Comparison of ENCODE assay signal across 19 cellular contexts in the genomic region with DNA sequence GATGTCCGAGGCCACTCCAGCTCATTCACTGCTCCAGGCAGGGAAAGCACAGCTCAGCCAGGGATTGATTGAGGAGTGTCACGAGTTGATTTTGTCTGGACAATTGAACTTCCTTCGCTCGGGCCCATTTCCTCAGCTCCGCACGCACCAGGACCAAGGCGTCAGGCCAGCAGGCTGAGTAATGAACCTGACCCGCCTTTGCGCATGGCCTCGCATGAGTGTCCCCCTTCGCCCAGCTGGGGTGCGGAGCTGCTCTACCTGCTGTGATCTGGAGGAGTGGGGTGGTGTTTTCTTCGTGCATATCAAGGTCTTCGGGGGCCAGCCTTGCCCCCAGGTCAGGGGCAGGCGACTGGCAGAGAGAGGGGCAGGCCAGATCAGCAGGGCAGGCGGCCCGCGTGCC. TPM values are rescaled to one million over a fixed set of nuclear protein-coding genes. Genes with fewer than 3 reads are reported as not detected.
DNase-seq lines count a peak whose midpoint lies in the region; ATAC-seq, FAIRE-seq and TF ChIP-seq lines count a peak whose summit lies in the region.
"Had no signal": no experiment of that assay in that cellular context is flagged by ENCODE, and none has a peak within 500 bp of the region (broad histone marks: within the 10 kb centered on the region; RNA-seq: fewer than 3 reads in every experiment).

No MANE protein-coding gene starts in this region.

- H3F3A ChIP-seq in GM23338 (replicated peaks; ENCODE audit: low read depth), result no peaks in the 10 kb centered on the region

- DNase-seq in GM23338 (ENCODE audit: low spot score) (no peak), kidney (peak; percentile 64), progenitor cell of endocrine pancreas (ENCODE audit: low spot score, unreplicated experiment) (no peak), GM19239 (ENCODE audit: insufficient read length, low spot score) (no peak), T-helper 1 cell (no peak), Kasumi-1 (lab: John Stamatoyannopoulos, UW) (no peak)
- DNase-seq in activated naive CD4-positive, alpha-beta T cell treated with anti-CD3 and anti-CD28 coated beads, Interleukin-2, amount 50 U/mL, for 16 hours, result no peak
- DNase-seq: activated CD4-positive, CD25-positive, alpha-beta regulatory T cell treated with anti-CD3 and anti-CD28 coated beads, Interleukin-2, amount 50 U/mL, for 72 hours; amygdala; COR-L47; EL; NCI-H1436 treated with DMSO at 0.1 percent for 48 hours; NCI-H2227 treated with DMSO at 0.1 percent for 48 hours; SHP77 had no signal

- H3K9me2 ChIP-seq in GM23338 (ENCODE audit: insufficient read depth), result no peaks in the 10 kb centered on the region

- H3K4me2 ChIP-seq in GM23338, result no peak overlapping the region

- intact Hi-C loops in kidney (cut with DNase I), result no loop called here

- H3K9ac ChIP-seq in kidney (ENCODE audit: low read length in 2 of 2), result peak overlapping the region in 1 of 2 donors; percentile 19

- H4K20me1 ChIP-seq in GM23338 (replicated peaks; ENCODE audit: insufficient read depth), result no peaks in the 10 kb centered on the region; the same call in none of the 2 replicates

- H3K27ac ChIP-seq in GM23338 (ENCODE audit: low read depth), result peak overlapping the region; percentile 50; the same call in 1 of the 2 replicates
- peak overlapping the region; percentile 27 for H3K27ac ChIP-seq in angular gyrus (ENCODE audit: low read depth, low read length)
- H3K27ac ChIP-seq in kidney (ENCODE audit: low read depth in 2 of 2, low read length in 2 of 2), result peak overlapping the region in 1 of 2 donors; percentile 11
- H3K27ac ChIP-seq: left lung had no signal

- TF ChIP-seq CTCF in GM23338 (conservative IDR thresholded peaks at IDR 0.05; ENCODE audit: low read depth in 2 of 2) (no peak), kidney (IDR thresholded peaks at IDR 0.05; ENCODE audit: borderline replicate concordance, extremely low read depth, insufficient read depth) (no peak), progenitor cell of endocrine pancreas (IDR thresholded peaks at IDR 0.05; ENCODE audit: unreplicated experiment) (no peak)

- H3K36me3 ChIP-seq in GM23338 (ENCODE audit: insufficient read depth) (no peaks in the 10 kb centered on the region; the same call in 1 of the 2 replicates), kidney (ENCODE audit: control insufficient read depth in 1 of 2, insufficient read depth in 2 of 2, low read length in 2 of 2) (no peaks in the 10 kb centered on the region)
- H3K36me3 ChIP-seq: left lung had no signal

- no peaks in the 10 kb centered on the region for H3K9me3 Mint-ChIP-seq in GM23338
- H3K9me3 Mint-ChIP-seq in progenitor cell of endocrine pancreas (ENCODE audit: low read depth), result no peaks in the 10 kb centered on the region
- H3K9me3 Mint-ChIP-seq: T-helper 2 cell treated with Interferon-gamma antibody and Interleukin-4, amounts not matched to agents 5 μg/mL and 100 μg/mL, for 36 hours had no signal

- no peak overlapping the region for H2AFZ ChIP-seq in GM23338

- no peaks in the 10 kb centered on the region for H3K27me3 ChIP-seq in GM23338 (ENCODE audit: insufficient read depth)
- H3K27me3 ChIP-seq: left lung had no signal

- peak; percentile 10; the same call in 1 of the 3 replicates for ATAC-seq in GM23338
- ATAC-seq: left lung had no signal

- H3K4me3 ChIP-seq in GM23338, result no peak overlapping the region
- H3K4me3 ChIP-seq in kidney (ENCODE audit: low read length in 2 of 2), result no peak overlapping the region
- H3K4me3 ChIP-seq: left lung had no signal

- FAIRE-seq in kidney (lab: Jason Lieb, UNC) (no peak), GM19239 (lab: Jason Lieb, UNC) (no peak)
- FAIRE-seq: colon, HTR-8/SVneo had no signal

- no peaks in the 10 kb centered on the region for H3K9me3 ChIP-seq in kidney (ENCODE audit: control insufficient read depth in 1 of 2, low read length in 2 of 2)
- H3K9me3 ChIP-seq: left lung had no signal

- H3K4me1 ChIP-seq in GM23338 (ENCODE audit: insufficient read depth), result no peaks in the 10 kb centered on the region
- H3K4me1 ChIP-seq in kidney (ENCODE audit: control insufficient read depth in 1 of 2, insufficient read depth in 1 of 2, low read depth in 1 of 2, low read length in 2 of 2), result peaks cover 0 to 48% of the 10 kb centered on the region in 2 donors

- H3K27ac Mint-ChIP-seq in GM23338 (peak overlapping the region; percentile 52), progenitor cell of endocrine pancreas (peak overlapping the region; percentile 56)
- H3K27ac Mint-ChIP-seq: T-helper 2 cell treated with Interferon-gamma antibody and Interleukin-4, amounts not matched to agents 5 μg/mL and 100 μg/mL, for 36 hours had no signal

- peaks cover 13% of the 10 kb centered on the region for H3K27me3 Mint-ChIP-seq in GM23338 (ENCODE audit: insufficient read depth, low read depth, poor library complexity)
- H3K27me3 Mint-ChIP-seq in progenitor cell of endocrine pancreas, result no peaks in the 10 kb centered on the region

- H3K4me1 Mint-ChIP-seq in GM23338, result peaks cover 16% of the 10 kb centered on the region
- H3K4me1 Mint-ChIP-seq in progenitor cell of endocrine pancreas (ENCODE audit: low read depth), result peaks cover 17% of the 10 kb centered on the region

- peaks cover 79% of the 10 kb centered on the region for H3K79me2 ChIP-seq in GM23338 (replicated peaks; ENCODE audit: insufficient read depth)

- H3K36me3 Mint-ChIP-seq in GM23338 (ENCODE audit: low read depth) (no peaks in the 10 kb centered on the region), progenitor cell of endocrine pancreas (ENCODE audit: insufficient read depth) (peaks cover 1% of the 10 kb centered on the region)

- H3K4me3 Mint-ChIP-seq in GM23338, result no peak overlapping the region
- H3K4me3 Mint-ChIP-seq in progenitor cell of endocrine pancreas (ENCODE audit: low read depth), result no peak overlapping the region
- H3K4me3 Mint-ChIP-seq: T-helper 2 cell treated with Interferon-gamma antibody and Interleukin-4, amounts not matched to agents 5 μg/mL and 100 μg/mL, for 36 hours had no signal

TF ChIP-seq in GM23338, 12 proteins besides CTCF, POLR2A, EP300 and RAD21:
- TF ChIP-seq CREB1 (CRISPR knock-in tag; IDR thresholded peaks at IDR 0.05; ENCODE audit: low read depth) (no peak), POLR2AphosphoS5 (IDR thresholded peaks at IDR 0.05; ENCODE audit: low read depth) (no peak), ZNF331 (CRISPR knock-in tag; IDR thresholded peaks at IDR 0.05; ENCODE audit: low read depth) (no peak), JUNB (IDR thresholded peaks at IDR 0.05; ENCODE audit: unreplicated experiment) (no peak), EZH2 (IDR thresholded peaks at IDR 0.05; ENCODE audit: low read depth, unreplicated experiment) (no peak), EZH2phosphoT487 (IDR thresholded peaks at IDR 0.05; ENCODE audit: unreplicated experiment) (no peak), STAT1 (IDR thresholded peaks at IDR 0.05; ENCODE audit: unreplicated experiment) (no peak)
- TF ChIP-seq, protein P1, sequence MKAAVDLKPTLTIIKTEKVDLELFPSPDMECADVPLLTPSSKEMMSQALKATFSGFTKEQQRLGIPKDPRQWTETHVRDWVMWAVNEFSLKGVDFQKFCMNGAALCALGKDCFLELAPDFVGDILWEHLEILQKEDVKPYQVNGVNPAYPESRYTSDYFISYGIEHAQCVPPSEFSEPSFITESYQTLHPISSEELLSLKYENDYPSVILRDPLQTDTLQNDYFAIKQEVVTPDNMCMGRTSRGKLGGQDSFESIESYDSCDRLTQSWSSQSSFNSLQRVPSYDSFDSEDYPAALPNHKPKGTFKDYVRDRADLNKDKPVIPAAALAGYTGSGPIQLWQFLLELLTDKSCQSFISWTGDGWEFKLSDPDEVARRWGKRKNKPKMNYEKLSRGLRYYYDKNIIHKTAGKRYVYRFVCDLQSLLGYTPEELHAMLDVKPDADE (IDR thresholded peaks at IDR 0.05), result no peak
TF ChIP-seq in GM23338: peak in this region for 0.

RNA-seq across cellular contexts. Expression of a gene that starts 44.0 kb away (rescaled TPM):
- 24.3 and 28.9 TPM in 2 replicates for total RNA-seq in GM23338 (2014; rRNA removed; shearing (Covaris generic))
- polyA plus RNA-seq in GM23338 (2016; fragmentation: Nextera tagmentation; extraction: Ambion mirVana) (7.2 and 8.1 TPM in 2 replicates), kidney (ENCODE audit: insufficient read depth, low read depth, low replicate concordance) (22.3 TPM)
- total RNA-seq in kidney (47.1 TPM), progenitor cell of endocrine pancreas (80.6 and 82.8 TPM in 2 replicates)
